In genomic region chr12:54393743-54394142, GRCh38 we compare ENCODE assay signal across 13 cellular contexts. TPM values are rescaled to one million over a fixed set of nuclear protein-coding genes. Genes with fewer than 3 reads are reported as not detected.
DNase-seq lines count a peak whose midpoint lies in the region; TF ChIP-seq lines count a peak whose summit lies in the region.
"Had no signal": no experiment of that assay in that cellular context is flagged by ENCODE, and none has a peak within 500 bp of the region (broad histone marks: within the 10 kb centered on the region; RNA-seq: fewer than 3 reads in every experiment).

No MANE protein-coding gene starts in this region.

- whole genome bisulfite sequencing in suprapubic skin: 49% methylated on average over 3 of the region's 3 CpGs

- TF ChIP-seq EP300 in suprapubic skin (IDR thresholded peaks at IDR 0.05): no peak

- H3K27me3 ChIP-seq in SJCRH30: no peaks in the 10 kb centered on the region
- no peaks in the 10 kb centered on the region for H3K27me3 ChIP-seq in suprapubic skin
- H3K27me3 ChIP-seq: cardiac muscle cell had no signal

- POLR2A ChIA-PET in HEK293T (lab: Yijun Ruan, JAX): interaction anchor here (0.6 kb wide), 1 partner anchor 50 kb away, joined by 4 read pairs; no protein-coding TSS in a partner anchor

- H3K27me3 Mint-ChIP-seq in activated naive CD4-positive, alpha-beta T cell treated with anti-CD3 and anti-CD28 coated beads, Interleukin-2, amount 50 U/mL, for 24 hours: no peaks in the 10 kb centered on the region
- H3K27me3 Mint-ChIP-seq in immature natural killer cell (ENCODE audit: low read depth in 3 of 3): peaks cover 0 to 4% (median 0%) of the 10 kb centered on the region in 3 donors
- H3K27me3 Mint-ChIP-seq: activated B cell treated with CpG ODN at 0.5 μM for 24 hours had no signal

- H3K27ac Mint-ChIP-seq in activated naive CD4-positive, alpha-beta T cell treated with anti-CD3 and anti-CD28 coated beads, Interleukin-2, amount 50 U/mL, for 24 hours: peak overlapping the region; percentile 41
- peak overlapping the region; percentile 17 to 76 (median 56) for H3K27ac Mint-ChIP-seq in immature natural killer cell
- H3K27ac Mint-ChIP-seq: activated B cell treated with CpG ODN at 0.5 μM for 24 hours had no signal

- CTCF ChIA-PET in HEK293T (lab: Yijun Ruan, JAX): interaction anchor here (1.0 to 2.8 kb wide), 9 partner anchors 10 to 60 kb away, joined by 3 to 13 read pairs (median 3); no protein-coding TSS in a partner anchor

- TF ChIP-seq POLR2A in suprapubic skin (IDR thresholded peaks at IDR 0.05): no peak

- H3K9me3 ChIP-seq in SJCRH30 (replicated peaks) (no peaks in the 10 kb centered on the region), suprapubic skin (no peaks in the 10 kb centered on the region)

- H3K4me3 Mint-ChIP-seq in activated naive CD4-positive, alpha-beta T cell treated with anti-CD3 and anti-CD28 coated beads, Interleukin-2, amount 50 U/mL, for 24 hours: peak overlapping the region; percentile 42
- H3K4me3 Mint-ChIP-seq in immature natural killer cell: peak overlapping the region in 4 of 5 donors; percentile 26 to 54 (median 36)

- no peak for DNase-seq in activated naive CD4-positive, alpha-beta T cell treated with anti-CD3 and anti-CD28 coated beads, Interleukin-2, amount 50 U/mL, for 16 hours
- DNase-seq in SJCRH30 (no peak), immature natural killer cell (no peak), suprapubic skin (ENCODE audit: low spot score in 2 of 2) (no peak), HEK293T (ENCODE audit: extremely low spot score) (no peak), SW 1271 (lab: John Stamatoyannopoulos, UW) (no peak), amniotic stem cell (lab: John Stamatoyannopoulos, UW) (no peak)
- DNase-seq: activated B cell treated with CpG ODN at 0.5 μM for 24 hours had no signal

- peaks cover 3% of the 10 kb centered on the region for H3K36me3 Mint-ChIP-seq in activated naive CD4-positive, alpha-beta T cell treated with anti-CD3 and anti-CD28 coated beads, Interleukin-2, amount 50 U/mL, for 24 hours
- peaks cover 10 to 48% (median 18%) of the 10 kb centered on the region in 3 donors for H3K36me3 Mint-ChIP-seq in immature natural killer cell

- peaks cover 31% of the 10 kb centered on the region for H3K36me3 ChIP-seq in SJCRH30
- peaks cover 43% of the 10 kb centered on the region for H3K36me3 ChIP-seq in suprapubic skin

- H3K27ac ChIP-seq in SJCRH30: peak overlapping the region; percentile 69
- H3K27ac ChIP-seq in suprapubic skin: peak overlapping the region; percentile 74
- H3K27ac ChIP-seq: cardiac muscle cell had no signal

- H3K9me3 Mint-ChIP-seq in activated naive CD4-positive, alpha-beta T cell treated with anti-CD3 and anti-CD28 coated beads, Interleukin-2, amount 50 U/mL, for 24 hours: no peaks in the 10 kb centered on the region
- no peaks in the 10 kb centered on the region for H3K9me3 Mint-ChIP-seq in immature natural killer cell
- H3K9me3 Mint-ChIP-seq: activated B cell treated with CpG ODN at 0.5 μM for 24 hours had no signal

- TF ChIP-seq CTCF in suprapubic skin (IDR thresholded peaks at IDR 0.05): no peak

- H3K4me3 ChIP-seq in SJCRH30 (no peak overlapping the region), suprapubic skin (no peak overlapping the region)
- H3K4me3 ChIP-seq: cardiac muscle cell had no signal

- H3K4me1 ChIP-seq in SJCRH30: peaks cover 20% of the 10 kb centered on the region
- peaks cover 53% of the 10 kb centered on the region for H3K4me1 ChIP-seq in suprapubic skin

- peaks cover 38% of the 10 kb centered on the region for H3K4me1 Mint-ChIP-seq in activated naive CD4-positive, alpha-beta T cell treated with anti-CD3 and anti-CD28 coated beads, Interleukin-2, amount 50 U/mL, for 24 hours
- H3K4me1 Mint-ChIP-seq in immature natural killer cell: peaks cover 42 to 44% of the 10 kb centered on the region in 2 donors

TF ChIP-seq in HEK293T, 16 proteins besides CTCF, POLR2A, EP300 and RAD21:
- TF ChIP-seq FOXK2 (IDR thresholded peaks at IDR 0.05): no peak
- TF ChIP-seq FOXA1 (IDR thresholded peaks at IDR 0.05): no peak
- TF ChIP-seq FOXM1 (IDR thresholded peaks at IDR 0.05; ENCODE audit: borderline replicate concordance): no peak
- no peak for TF ChIP-seq ZNF384 (IDR thresholded peaks at IDR 0.05)
- no peak for TF ChIP-seq ELF4 (IDR thresholded peaks at IDR 0.05)
- no peak for TF ChIP-seq SP1 (IDR thresholded peaks at IDR 0.05)
- no peak for TF ChIP-seq BHLHE40 (IDR thresholded peaks at IDR 0.05; ENCODE audit: borderline replicate concordance)
- no peak for TF ChIP-seq ARNT (IDR thresholded peaks at IDR 0.05)
- no peak for TF ChIP-seq LEF1 (IDR thresholded peaks at IDR 0.05; ENCODE audit: borderline replicate concordance)

RNA-seq across cellular contexts. Expression of gene ZNF385A, which starts 9.2 kb away (rescaled TPM):
- 12.7 and 13.2 TPM in 2 replicates for total RNA-seq in SJCRH30 (2014; rRNA removed; shearing (Covaris generic))
- polyA plus RNA-seq in immature natural killer cell: 1 to 10 TPM; 1.8 to 2.7 (median 2.2) TPM
- 100 to 1,000 TPM in 3 of 4 donors, 10 to 100 TPM in 1; 99.5 to 134 (median 113) TPM for total RNA-seq in suprapubic skin

RNA-seq across cellular contexts. Expression of gene ITGA5, which starts 25.3 kb away (rescaled TPM):
- 37.3 and 38.1 TPM in 2 replicates for total RNA-seq in SJCRH30 (2014; rRNA removed; shearing (Covaris generic))
- 100 to 1,000 TPM in 1 of 3 donors, 10 to 100 TPM in 2; 26.2 to 119 (median 65.5) TPM for polyA plus RNA-seq in immature natural killer cell
- total RNA-seq in suprapubic skin: 10 to 100 TPM; 16.3 to 36.4 (median 24.8) TPM

RNA-seq across cellular contexts. Expression of gene GPR84, which starts 29.5 kb away (rescaled TPM):
- total RNA-seq in SJCRH30 (2014; rRNA removed; shearing (Covaris generic)): not detected in 2 replicates
- polyA plus RNA-seq in immature natural killer cell: not detected
- total RNA-seq in suprapubic skin: 1 to 10 TPM in 1 of 4 donors, under 1 TPM in 3; 0.38 to 1.7 (median 0.73) TPM
- total RNA-seq: activated B cell treated with CpG ODN at 0.5 μM for 24 hours, epithelial cell of proximal tubule, renal cortical epithelial cell, SK-MEL-5 had no signal
- polyA plus RNA-seq: cardiac muscle cell had no signal
